In the genomic region with DNA sequence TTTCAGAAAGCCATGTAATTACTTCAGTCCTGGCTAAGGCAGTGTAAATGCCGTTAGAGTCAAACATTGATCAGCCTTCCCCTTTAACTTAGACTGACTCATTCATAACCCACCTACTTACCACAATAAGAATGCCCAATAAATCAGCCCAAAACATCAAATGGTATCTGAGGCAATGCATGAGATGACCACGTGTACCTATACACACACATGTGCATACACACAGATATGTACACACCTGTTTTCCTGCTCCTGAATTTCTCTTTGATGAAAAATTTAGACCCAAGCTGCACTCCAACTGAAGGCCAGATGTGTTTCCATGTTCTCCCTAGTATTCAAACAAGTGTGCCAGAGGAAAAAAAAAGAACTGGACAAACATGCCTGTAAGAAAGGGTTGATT, we compare ENCODE assay signal across 11 cellular contexts. TPM values are rescaled to one million over a fixed set of nuclear protein-coding genes. Genes with fewer than 3 reads are reported as not detected.
"Had no signal": no experiment of that assay in that cellular context is flagged by ENCODE, and none has a peak within 500 bp of the region (broad histone marks: within the 10 kb centered on the region; RNA-seq: fewer than 3 reads in every experiment).

No MANE protein-coding gene starts in this region.

- H3K9me3 ChIP-seq: HAP-1 had no signal

- FAIRE-seq: H1, H54 had no signal

- H2AFZ ChIP-seq: GM23248, GM23338 had no signal

- H3K27ac ChIP-seq: GM23248 had no signal

- H3K4me1 Mint-ChIP-seq: GM23338 had no signal

- H3K9ac ChIP-seq: GM23248 had no signal

- H3K4me3 ChIP-seq: GM23248, GM23338, HAP-1 had no signal

- H3K4me3 Mint-ChIP-seq: GM23338, H9, HFFc6 had no signal

- DNase-seq: GM23248, GOT3, H7, H9, HCEC 1CT, HFFc6 had no signal

- H3K9me3 Mint-ChIP-seq: GM23338 had no signal

- H3K27ac Mint-ChIP-seq: GM23338, H9, HFFc6 had no signal

- ATAC-seq: GM23338, HCT116 had no signal

- H3K36me3 ChIP-seq: HAP-1 had no signal

- H3K4me1 ChIP-seq: HAP-1 had no signal

- H3K4me2 ChIP-seq: GM23338 had no signal

RNA-seq across cellular contexts. Expression of gene PDE1C, which starts 30.3 kb away (rescaled TPM):
- polyA plus RNA-seq: GM23338 had no signal
